ENCODE assay signal across 8 cellular contexts in genomic region chr7:144812379-144813283, GRCh38.
DNase-seq lines count a peak whose midpoint lies in the region; ATAC-seq and TF ChIP-seq lines count a peak whose summit lies in the region.

No MANE protein-coding gene starts in this region.

- no peaks in the 10 kb centered on the region for H3K27me3 Mint-ChIP-seq in activated naive CD4-positive, alpha-beta T cell treated with anti-CD3 and anti-CD28 coated beads, Interleukin-2, amount 50 U/mL, for 24 hours

- peaks cover 20% of the 10 kb centered on the region for H3K4me1 ChIP-seq in DND-41 (ENCODE audit: insufficient read depth, low read length)

- no peaks in the 10 kb centered on the region for H3K79me2 ChIP-seq in DND-41 (ENCODE audit: insufficient read depth, low read length)

- H3K4me1 Mint-ChIP-seq in activated naive CD4-positive, alpha-beta T cell treated with anti-CD3 and anti-CD28 coated beads, Interleukin-2, amount 50 U/mL, for 24 hours: peaks cover 82% of the 10 kb centered on the region

- H2AFZ ChIP-seq in DND-41 (ENCODE audit: low read depth, low read length): peak overlapping the region; percentile 21

- peak overlapping the region in 1 of 2 experiments; percentile 20; a peak in 1 of 4 replicates for H3K4me3 ChIP-seq in DND-41 (ENCODE audit: low read depth in 1 of 2, low read length in 2 of 2)

- H3K36me3 ChIP-seq in DND-41 (ENCODE audit: insufficient read depth, low read length): no peaks in the 10 kb centered on the region

- ATAC-seq in DND-41 (ENCODE audit: insufficient read depth, low read depth): peak; percentile 99
- peak; percentile 56 for ATAC-seq in GM19468 (IDR thresholded peaks at IDR 0.05; ENCODE audit: extremely low read depth, unreplicated experiment)
- peak; percentile 96 for ATAC-seq in HG03442 (IDR thresholded peaks at IDR 0.05; ENCODE audit: unreplicated experiment)

- H3K9me3 Mint-ChIP-seq in activated naive CD4-positive, alpha-beta T cell treated with anti-CD3 and anti-CD28 coated beads, Interleukin-2, amount 50 U/mL, for 24 hours: peaks cover 6% of the 10 kb centered on the region

- H3K27ac Mint-ChIP-seq in activated naive CD4-positive, alpha-beta T cell treated with anti-CD3 and anti-CD28 coated beads, Interleukin-2, amount 50 U/mL, for 24 hours: peak overlapping the region; percentile 99

- peak; percentile 65 for DNase-seq in DND-41
- no peak for DNase-seq in NCI-H510A treated with DMSO at 0.1 percent for 48 hours (lab: John Stamatoyannopoulos, UW)
- no peak for DNase-seq in NCI-H1694 (lab: John Stamatoyannopoulos, UW)
- DNase-seq in NCI-H2029 (lab: John Stamatoyannopoulos, UW): no peak
- DNase-seq in SIG-M5 (lab: John Stamatoyannopoulos, UW): no peak

- no peaks in the 10 kb centered on the region for H3K27me3 ChIP-seq in DND-41 (ENCODE audit: insufficient read depth, low read length, poor library complexity)

- H3K27ac ChIP-seq in DND-41 (ENCODE audit: low read length): peak overlapping the region; percentile 38

- peak overlapping the region; percentile 79 for H3K4me3 Mint-ChIP-seq in activated naive CD4-positive, alpha-beta T cell treated with anti-CD3 and anti-CD28 coated beads, Interleukin-2, amount 50 U/mL, for 24 hours

- peak overlapping the region; percentile 53 for H3K4me2 ChIP-seq in DND-41 (ENCODE audit: insufficient read depth, low read length)

- peaks cover 10% of the 10 kb centered on the region for H3K36me3 Mint-ChIP-seq in activated naive CD4-positive, alpha-beta T cell treated with anti-CD3 and anti-CD28 coated beads, Interleukin-2, amount 50 U/mL, for 24 hours

- no peak for TF ChIP-seq CTCF in DND-41 (IDR thresholded peaks at IDR 0.05; ENCODE audit: borderline replicate concordance, extremely low read depth, low read length, poor library complexity, severe bottlenecking)

- no peaks in the 10 kb centered on the region for H4K20me1 ChIP-seq in DND-41 (ENCODE audit: insufficient read depth, low read length)

- H3K9ac ChIP-seq in DND-41 (ENCODE audit: low read depth, low read length): no peak overlapping the region

- H3K9me3 ChIP-seq in DND-41 (ENCODE audit: insufficient read depth, low read length, severe bottlenecking): no peaks in the 10 kb centered on the region
